In genomic region chr5:165397521-165397920, GRCh38 we compare ENCODE assay signal across 8 cellular contexts.
"Had no signal": no experiment of that assay in that cellular context is flagged by ENCODE, and none has a peak within 500 bp of the region (broad histone marks: within the 10 kb centered on the region; RNA-seq: fewer than 3 reads in every experiment).

No MANE protein-coding gene starts in this region.

- H3K4me1 ChIP-seq: HAP-1 had no signal

- H3K4me3 Mint-ChIP-seq: HFFc6 had no signal

- DNase-seq: GM23248, GOT3, H7, HFFc6, IMR-90 had no signal

- H2AFZ ChIP-seq: GM23248 had no signal

- H3K27ac Mint-ChIP-seq: HFFc6 had no signal

- H3K9ac ChIP-seq: GM23248 had no signal

- H3K9me3 ChIP-seq: HAP-1 had no signal

- ATAC-seq: HCT116 had no signal

- H3K4me3 ChIP-seq: GM23248, HAP-1 had no signal

- H3K27ac ChIP-seq: GM23248, HL-60 had no signal

- H3K36me3 ChIP-seq: HAP-1 had no signal
